In the genomic region with DNA sequence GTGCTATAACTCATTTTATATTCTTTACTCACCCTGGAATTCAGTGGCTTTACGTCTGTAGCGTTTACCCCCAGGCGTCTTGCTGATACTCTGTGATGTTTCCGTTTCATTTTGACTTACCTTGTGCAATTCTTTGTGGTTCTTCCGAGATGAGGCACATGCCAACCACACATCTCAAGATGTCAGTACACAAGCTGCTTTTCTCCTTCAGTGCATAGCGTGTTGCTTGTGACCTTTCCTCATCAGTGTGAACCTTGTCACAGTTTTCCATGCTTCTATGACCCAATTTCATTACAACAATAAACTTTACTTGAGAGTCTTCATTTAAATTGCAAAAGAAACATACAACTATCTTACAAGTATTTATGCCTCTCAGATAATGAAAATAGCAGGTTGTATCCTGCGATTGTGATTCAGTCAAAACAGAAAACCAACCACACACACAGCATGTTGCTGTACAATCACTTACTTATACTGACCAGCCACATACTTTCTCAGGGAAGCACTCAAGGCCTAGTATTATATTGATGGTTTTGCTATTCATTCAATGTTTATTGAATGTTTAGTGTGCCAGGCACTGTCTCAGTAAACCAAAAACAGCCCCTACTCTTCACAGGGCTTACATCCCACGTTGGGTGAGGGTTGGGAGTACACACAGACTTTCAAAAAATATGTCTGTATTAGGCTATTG, we compare ENCODE assay signal across 9 cellular contexts.
A peak's percentile ranks its signal among the peaks of the same experiment; 100 is the strongest.
DNase-seq lines count a peak whose midpoint lies in the region; ATAC-seq lines count a peak whose summit lies in the region.
"Had no signal": no experiment of that assay in that cellular context is flagged by ENCODE, and none has a peak within 500 bp of the region (broad histone marks: within the 10 kb centered on the region; RNA-seq: fewer than 3 reads in every experiment).

No MANE protein-coding gene starts in this region.

- H3K27ac Mint-ChIP-seq in stimulated activated naive B cell treated with anti-CD40 and anti-IgM and Interleukin-4, amounts not matched to agents 10 μg/mL and 1 μg/mL and 100 μg/mL, for 72 hours = peak overlapping the region; percentile 80

- H3K27me3 Mint-ChIP-seq in stimulated activated naive B cell treated with anti-CD40 and anti-IgM and Interleukin-4, amounts not matched to agents 10 μg/mL and 1 μg/mL and 100 μg/mL, for 72 hours = no peaks in the 10 kb centered on the region

- H3K9me3 ChIP-seq in SK-N-MC (ENCODE audit: low read depth, low read length) = no peaks in the 10 kb centered on the region
- H3K9me3 ChIP-seq: SJSA1 had no signal

- H3K36me3 Mint-ChIP-seq in stimulated activated naive B cell treated with anti-CD40 and anti-IgM and Interleukin-4, amounts not matched to agents 10 μg/mL and 1 μg/mL and 100 μg/mL, for 72 hours = peaks cover 0 to 2% of the 10 kb centered on the region in 2 donors

- no peak overlapping the region for H3K9ac ChIP-seq in SK-N-MC (ENCODE audit: insufficient read length)

- peak overlapping the region; percentile 42 for H3K27ac ChIP-seq in SK-N-MC
- H3K27ac ChIP-seq: SJSA1 had no signal

- H3K4me3 Mint-ChIP-seq in stimulated activated naive B cell treated with anti-CD40 and anti-IgM and Interleukin-4, amounts not matched to agents 10 μg/mL and 1 μg/mL and 100 μg/mL, for 72 hours = peak overlapping the region; percentile 5 to 15

- ATAC-seq in GM18873 (IDR thresholded peaks at IDR 0.05; ENCODE audit: low FRiP score, unreplicated experiment) = peak; percentile 91
- peak; percentile 64 for ATAC-seq in HG03025 (IDR thresholded peaks at IDR 0.05; ENCODE audit: low FRiP score, unreplicated experiment)
- peak; percentile 60 to 61 for ATAC-seq in stimulated activated naive B cell treated with anti-CD40 and anti-IgM and Interleukin-4, amounts not matched to agents 10 μg/mL and 1 μg/mL and 100 μg/mL, for 72 hours (replicated peaks)

- DNase-seq in SK-N-MC (ENCODE audit: low read depth, low spot score) = peak; percentile 90
- peak; percentile 77 for DNase-seq in central memory CD4-positive, alpha-beta T cell
- DNase-seq in stimulated activated naive B cell treated with anti-CD40 and anti-IgM and Interleukin-4, amounts not matched to agents 10 μg/mL and 1 μg/mL and 100 μg/mL, for 72 hours = peak; percentile 38
- no peak for DNase-seq in COLO829 (ENCODE audit: low spot score)
- DNase-seq in amniotic stem cell (lab: John Stamatoyannopoulos, UW) = no peak
- no peak for DNase-seq in HuH-7 (ENCODE audit: low spot score)

- H3K9me3 Mint-ChIP-seq in stimulated activated naive B cell treated with anti-CD40 and anti-IgM and Interleukin-4, amounts not matched to agents 10 μg/mL and 1 μg/mL and 100 μg/mL, for 72 hours = peaks cover 0 to 3% of the 10 kb centered on the region in 2 donors

- peaks cover 16 to 26% of the 10 kb centered on the region in 2 donors for H3K4me1 Mint-ChIP-seq in stimulated activated naive B cell treated with anti-CD40 and anti-IgM and Interleukin-4, amounts not matched to agents 10 μg/mL and 1 μg/mL and 100 μg/mL, for 72 hours

- H3K36me3 ChIP-seq in SK-N-MC (ENCODE audit: insufficient read depth, low read length) = no peaks in the 10 kb centered on the region
- H3K36me3 ChIP-seq: SJSA1 had no signal

- peak overlapping the region; percentile 59 for H3K4me3 ChIP-seq in SK-N-MC
- H3K4me3 ChIP-seq: SJSA1 had no signal

Comparison
In these comparisons a context has a peak if more than half of its experiments do, and no peak if none do; other contexts are left out.
1. DNase-seq: peak in SK-N-MC (single experiment), central memory CD4-positive, alpha-beta T cell (single experiment) and stimulated activated naive B cell treated with anti-CD40 and anti-IgM and Interleukin-4, amounts not matched to agents 10 μg/mL and 1 μg/mL and 100 μg/mL, for 72 hours (single experiment); none in COLO829 (single experiment), amniotic stem cell (single experiment) and HuH-7 (single experiment).
2. Peak in every context shown above with its lines, with median percentiles within 50 percentile points of each other: ATAC-seq.